Comparison of ENCODE assay signal across 8 cellular contexts in genomic region chr1:160205242-160205973, GRCh38. TPM values are rescaled to one million over a fixed set of nuclear protein-coding genes. Genes with fewer than 3 reads are reported as not detected.
DNase-seq lines count a peak whose midpoint lies in the region; ATAC-seq and TF ChIP-seq lines count a peak whose summit lies in the region.

TSS of gene PEA15 (plus strand) at chr1:160205384. CDS start at chr1:160211545, 6,161 bp downstream.

- H3K36me3 ChIP-seq in ACC112 (ENCODE audit: insufficient read depth, low read length), result peaks cover 5% of the 10 kb centered on the region; the same call in 1 of the 2 replicates

- peak within 1 kb of the TSS; percentile 98 for H3K27ac ChIP-seq in ACC112 (ENCODE audit: low read depth, low read length)

- H3K4me3 ChIP-seq in ACC112 (ENCODE audit: low read depth, low read length) (peak within 1 kb of the TSS; percentile 92), fibroblast of pulmonary artery (replicated peaks; ENCODE audit: low read depth, low read length) (peak within 1 kb of the TSS; percentile 92)

- peaks cover 5% of the 10 kb centered on the region for H3K27me3 Mint-ChIP-seq in nephron progenitor cell (ENCODE audit: low read depth, poor library complexity)

- peak within 1 kb of the TSS; percentile 65 for H3K27ac Mint-ChIP-seq in nephron progenitor cell

- H3K9me3 Mint-ChIP-seq in nephron progenitor cell, result no peaks in the 10 kb centered on the region

- no peak for TF ChIP-seq CTCF in fibroblast of pulmonary artery (IDR thresholded peaks at IDR 0.05; ENCODE audit: low read length, missing control alignments)
- no peak for TF ChIP-seq CTCF in nephron progenitor cell (IDR thresholded peaks at IDR 0.05)

- peak within 1 kb of the TSS; percentile 83 for H2AFZ ChIP-seq in ACC112 (ENCODE audit: low read length, unreplicated experiment)

- ATAC-seq in GM18505 (IDR thresholded peaks at IDR 0.05; ENCODE audit: unreplicated experiment), result peak; percentile 46
- peak; percentile 56 for ATAC-seq in HG03354 (IDR thresholded peaks at IDR 0.05; ENCODE audit: poor library complexity, severe bottlenecking, unreplicated experiment)
- peak; percentile 63 for ATAC-seq in stimulated activated naive CD8-positive, alpha-beta T cell treated with anti-CD3 and anti-CD28 coated beads, Interleukin-15, Interleukin-2, amounts not matched to agents 100 U/mL and 50 U/mL, for 24 hours

- H3K27me3 ChIP-seq in ACC112 (ENCODE audit: insufficient read depth, low read length), result no peaks in the 10 kb centered on the region

- H3K4me3 Mint-ChIP-seq in nephron progenitor cell, result peak within 1 kb of the TSS; percentile 90

- TF ChIP-seq POLR2A in GM18505 (IDR thresholded peaks at IDR 0.05; ENCODE audit: borderline replicate concordance, extremely low read depth, insufficient read depth, insufficient read length), result peak; percentile 62

- DNase-seq in RPMI7951 (ENCODE audit: low read depth) (peak; percentile 62), fibroblast of pulmonary artery (ENCODE audit: low read depth) (peak; percentile 64), nephron progenitor cell (peak; percentile 83)
- peak; percentile 61 for DNase-seq in activated T-helper 9 cell treated with anti-CD3 and anti-CD28 coated beads, Interleukin-2, amount 50 U/mL, for 16 hours (ENCODE audit: low read depth)
- DNase-seq in stimulated activated naive CD8-positive, alpha-beta T cell treated with anti-CD3 and anti-CD28 coated beads, Interleukin-15, Interleukin-2, amounts not matched to agents 100 U/mL and 50 U/mL, for 24 hours, result peak; percentile 83

- no peaks in the 10 kb centered on the region for H3K36me3 Mint-ChIP-seq in nephron progenitor cell (ENCODE audit: low read depth)

- H3K4me1 Mint-ChIP-seq in nephron progenitor cell, result peaks cover 56% of the 10 kb centered on the region

- peaks cover 50% of the 10 kb centered on the region for H3K79me2 ChIP-seq in ACC112 (ENCODE audit: control insufficient read depth, insufficient read depth, low read length, unreplicated experiment)

- H3K4me1 ChIP-seq in ACC112 (ENCODE audit: control insufficient read depth, insufficient read depth, low read length, unreplicated experiment), result peaks cover 45% of the 10 kb centered on the region

RNA-seq across cellular contexts. Expression of gene PEA15, which starts in this region (rescaled TPM):
- total RNA-seq in RPMI7951 (2014; rRNA removed; shearing (Covaris generic)), result 107 and 111 TPM in 2 replicates

Comparison
In these comparisons a context has a peak if more than half of its experiments do, and no peak if none do; other contexts are left out.
1. Peak in every context shown above with its lines: DNase-seq, ATAC-seq, H3K4me3 ChIP-seq and H3K27ac ChIP-seq.